19 cellular contexts compared by ENCODE assay signal in the genomic region with DNA sequence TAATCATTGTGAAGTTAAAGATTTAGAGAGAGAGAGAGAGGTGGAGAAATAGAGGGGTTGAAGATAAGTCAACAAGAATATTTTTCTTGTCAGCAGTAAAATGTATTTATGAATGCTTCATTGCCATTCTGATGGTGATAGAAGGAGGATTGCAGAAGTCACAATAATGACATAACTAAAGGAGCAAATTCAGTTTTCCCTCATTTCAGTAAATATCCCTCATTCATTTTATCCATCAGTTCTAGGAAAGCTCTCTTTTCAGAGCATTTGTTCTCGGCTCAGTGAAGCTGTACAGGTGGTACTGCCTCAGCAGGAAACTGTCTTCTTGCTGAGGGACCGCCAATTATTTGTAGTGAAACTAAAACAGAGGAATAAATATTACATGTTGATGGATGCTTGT.
"Had no signal": no experiment of that assay in that cellular context is flagged by ENCODE, and none has a peak within 500 bp of the region (broad histone marks: within the 10 kb centered on the region; RNA-seq: fewer than 3 reads in every experiment).

No MANE protein-coding gene starts in this region.

- H3K27ac ChIP-seq: heart left ventricle, spleen, testis, transverse colon had no signal

- H3K4me3 ChIP-seq: lung, spleen, testis, transverse colon had no signal

- ATAC-seq: left colon; naive thymus-derived CD4-positive, alpha-beta T cell; stimulated activated memory B cell treated with anti-CD40 and anti-IgM and Interleukin-4, amounts not matched to agents 10 μg/mL and 1 μg/mL and 100 μg/mL, for 72 hours; stimulated activated naive CD8-positive, alpha-beta T cell treated with anti-CD3 and anti-CD28 coated beads, Interleukin-15, amount 100 ng/mL, for 72 hours had no signal

- H3K27me3 ChIP-seq: dorsolateral prefrontal cortex, heart left ventricle, spleen, testis, transverse colon had no signal

- H3K36me3 ChIP-seq: heart left ventricle, spleen, transverse colon had no signal

- DNase-seq: cortex of kidney; effector CD8-positive, alpha-beta T cell; foreskin melanocyte; left colon; mesendoderm; naive thymus-derived CD4-positive, alpha-beta T cell; nephron progenitor cell; posterior cingulate gyrus; spleen; stimulated activated CD4-positive, alpha-beta T cell treated with anti-CD3 and anti-CD28 coated beads, Interleukin-15, amount 100 ng/mL, for 24 hours; stimulated activated CD4-positive, alpha-beta T cell treated with anti-CD3 and anti-CD28 coated beads, Interleukin-1b, Interleukin-23, amount 100 ng/mL, for 48 hours; stimulated activated CD4-positive, alpha-beta T cell treated with anti-CD3 and anti-CD28 coated beads, Interleukin-4, amount 100 ng/mL, for 24 hours; stimulated activated naive CD8-positive, alpha-beta T cell treated with anti-CD3 and anti-CD28 coated beads, Interleukin-15, amount 100 ng/mL, for 72 hours; transverse colon had no signal

- H3K4me1 ChIP-seq: testis, transverse colon had no signal

- H3K9me3 ChIP-seq: heart left ventricle, spleen, testis, transverse colon had no signal
